Comparison of ENCODE assay signal across 22 cellular contexts in genomic region chr3:15354485-15354884, GRCh38. TPM values are rescaled to one million over a fixed set of nuclear protein-coding genes. Genes with fewer than 3 reads are reported as not detected.
DNase-seq lines count a peak whose midpoint lies in the region; ATAC-seq, FAIRE-seq and TF ChIP-seq lines count a peak whose summit lies in the region.
"Had no signal": no experiment of that assay in that cellular context is flagged by ENCODE, and none has a peak within 500 bp of the region (broad histone marks: within the 10 kb centered on the region; RNA-seq: fewer than 3 reads in every experiment).

No MANE protein-coding gene starts in this region.

- peak overlapping the region; percentile 46 for H3K27ac Mint-ChIP-seq in activated naive CD4-positive, alpha-beta T cell treated with anti-CD3 and anti-CD28 coated beads, Interleukin-2, amount 10 ng/mL, durations not matched to agents 7 days and 5 days
- peak overlapping the region; percentile 88 for H3K27ac Mint-ChIP-seq in activated B cell treated with CpG ODN at 0.5 μM for 24 hours
- peak overlapping the region; percentile 61 for H3K27ac Mint-ChIP-seq in memory B cell
- H3K27ac Mint-ChIP-seq: CD8-positive, alpha-beta T cell had no signal

- peaks cover 24% of the 10 kb centered on the region for H3K36me3 Mint-ChIP-seq in activated naive CD4-positive, alpha-beta T cell treated with anti-CD3 and anti-CD28 coated beads, Interleukin-2, amount 10 ng/mL, durations not matched to agents 7 days and 5 days
- H3K36me3 Mint-ChIP-seq in activated B cell treated with CpG ODN at 0.5 μM for 24 hours (ENCODE audit: low read depth): peaks cover 2% of the 10 kb centered on the region
- H3K36me3 Mint-ChIP-seq in memory B cell: peaks cover 10% of the 10 kb centered on the region
- H3K36me3 Mint-ChIP-seq: CD8-positive, alpha-beta T cell had no signal

- intact Hi-C loops in activated B cell treated with CpG ODN at 0.5 μM for 24 hours (cut with micrococcal nuclease): no loop called here

- POLR2A ChIA-PET in activated B cell treated with CpG ODN at 0.5 μM for 24 hours (lab: Charles Lee): interaction anchor here (1.1 to 2.1 kb wide), 3 partner anchors 9 to 83 kb away, joined by 7 to 15 read pairs (median 7); partner anchors contain the start of gene SH3BP5

- peaks cover 68% of the 10 kb centered on the region for H3K4me1 Mint-ChIP-seq in activated naive CD4-positive, alpha-beta T cell treated with anti-CD3 and anti-CD28 coated beads, Interleukin-2, amount 10 ng/mL, durations not matched to agents 7 days and 5 days
- H3K4me1 Mint-ChIP-seq in activated B cell treated with CpG ODN at 0.5 μM for 24 hours: peaks cover 47% of the 10 kb centered on the region
- peaks cover 19% of the 10 kb centered on the region for H3K4me1 Mint-ChIP-seq in memory B cell

- no peak for FAIRE-seq in RCC 7860 (lab: Jason Lieb, UNC)
- FAIRE-seq: D721Med, G401.6, GM12891, H54, HepG2, HTR-8/SVneo had no signal

- ATAC-seq in activated B cell treated with CpG ODN at 0.5 μM for 24 hours (ENCODE audit: low read depth) (no peak), memory B cell (ENCODE audit: low read depth) (no peak), HG02884 (IDR thresholded peaks at IDR 0.05; ENCODE audit: unreplicated experiment) (no peak)
- ATAC-seq: CD8-positive, alpha-beta T cell; HCT116; HepG2 had no signal

- no peaks in the 10 kb centered on the region for H3K27me3 Mint-ChIP-seq in activated naive CD4-positive, alpha-beta T cell treated with anti-CD3 and anti-CD28 coated beads, Interleukin-2, amount 10 ng/mL, durations not matched to agents 7 days and 5 days
- no peaks in the 10 kb centered on the region for H3K27me3 Mint-ChIP-seq in activated B cell treated with CpG ODN at 0.5 μM for 24 hours
- H3K27me3 Mint-ChIP-seq in memory B cell: no peaks in the 10 kb centered on the region

- H3K9me3 Mint-ChIP-seq in activated naive CD4-positive, alpha-beta T cell treated with anti-CD3 and anti-CD28 coated beads, Interleukin-2, amount 10 ng/mL, durations not matched to agents 7 days and 5 days: peaks cover 26% of the 10 kb centered on the region
- no peaks in the 10 kb centered on the region for H3K9me3 Mint-ChIP-seq in activated B cell treated with CpG ODN at 0.5 μM for 24 hours
- H3K9me3 Mint-ChIP-seq in memory B cell: peaks cover 4% of the 10 kb centered on the region
- H3K9me3 Mint-ChIP-seq: CD8-positive, alpha-beta T cell had no signal

- CTCF ChIA-PET in activated naive CD4-positive, alpha-beta T cell treated with anti-CD3 and anti-CD28 coated beads, Interleukin-2, amount 10 ng/mL, durations not matched to agents 7 days and 5 days (lab: Charles Lee): interaction anchor here (1.0 to 1.4 kb wide), 2 partner anchors 85 to 87 kb away, joined by 3 to 5 read pairs; no protein-coding TSS in a partner anchor
- CTCF ChIA-PET in activated B cell treated with CpG ODN at 0.5 μM for 24 hours (lab: Charles Lee): interaction anchor here (1.0 to 1.5 kb wide), 2 partner anchors 22 to 86 kb away, joined by 5 to 6 read pairs; partner anchors contain the start of gene SH3BP5

- DNase-seq in activated naive CD4-positive, alpha-beta T cell treated with anti-CD3 and anti-CD28 coated beads, Interleukin-2, amount 10 ng/mL, durations not matched to agents 7 days and 5 days: no peak
- DNase-seq in activated naive CD4-positive, alpha-beta T cell (lab: John Stamatoyannopoulos, UW): no peak
- DNase-seq in activated B cell treated with CpG ODN at 0.5 μM for 24 hours (no peak), memory B cell (ENCODE audit: low spot score in 2 of 2) (no peak), RCC 7860 (ENCODE audit: low spot score) (no peak)
- no peak for DNase-seq in activated CD8-positive, alpha-beta memory T cell treated with anti-CD3 and anti-CD28 coated beads, Interleukin-2, amount 50 U/mL, for 48 hours
- DNase-seq: ACHN; C1 segment of cervical spinal cord; CD8-positive, alpha-beta T cell; COR-L47; DMS153; DMS79 treated with DMSO at 0.1 percent for 48 hours; EL; GM23248 had no signal

- no peak overlapping the region for H3K4me3 Mint-ChIP-seq in activated naive CD4-positive, alpha-beta T cell treated with anti-CD3 and anti-CD28 coated beads, Interleukin-2, amount 10 ng/mL, durations not matched to agents 7 days and 5 days
- no peak overlapping the region for H3K4me3 Mint-ChIP-seq in activated B cell treated with CpG ODN at 0.5 μM for 24 hours
- no peak overlapping the region for H3K4me3 Mint-ChIP-seq in memory B cell
- H3K4me3 Mint-ChIP-seq: CD8-positive, alpha-beta T cell had no signal

- TF ChIP-seq CTCF in activated B cell treated with CpG ODN at 0.5 μM for 24 hours (IDR thresholded peaks at IDR 0.05): no peak

RNA-seq across cellular contexts. Expression of gene SH3BP5, which starts 22.1 kb away (rescaled TPM):
- 60.5 and 66.0 TPM in 2 replicates for total RNA-seq in activated B cell treated with CpG ODN at 0.5 μM for 24 hours
